In the genomic region with DNA sequence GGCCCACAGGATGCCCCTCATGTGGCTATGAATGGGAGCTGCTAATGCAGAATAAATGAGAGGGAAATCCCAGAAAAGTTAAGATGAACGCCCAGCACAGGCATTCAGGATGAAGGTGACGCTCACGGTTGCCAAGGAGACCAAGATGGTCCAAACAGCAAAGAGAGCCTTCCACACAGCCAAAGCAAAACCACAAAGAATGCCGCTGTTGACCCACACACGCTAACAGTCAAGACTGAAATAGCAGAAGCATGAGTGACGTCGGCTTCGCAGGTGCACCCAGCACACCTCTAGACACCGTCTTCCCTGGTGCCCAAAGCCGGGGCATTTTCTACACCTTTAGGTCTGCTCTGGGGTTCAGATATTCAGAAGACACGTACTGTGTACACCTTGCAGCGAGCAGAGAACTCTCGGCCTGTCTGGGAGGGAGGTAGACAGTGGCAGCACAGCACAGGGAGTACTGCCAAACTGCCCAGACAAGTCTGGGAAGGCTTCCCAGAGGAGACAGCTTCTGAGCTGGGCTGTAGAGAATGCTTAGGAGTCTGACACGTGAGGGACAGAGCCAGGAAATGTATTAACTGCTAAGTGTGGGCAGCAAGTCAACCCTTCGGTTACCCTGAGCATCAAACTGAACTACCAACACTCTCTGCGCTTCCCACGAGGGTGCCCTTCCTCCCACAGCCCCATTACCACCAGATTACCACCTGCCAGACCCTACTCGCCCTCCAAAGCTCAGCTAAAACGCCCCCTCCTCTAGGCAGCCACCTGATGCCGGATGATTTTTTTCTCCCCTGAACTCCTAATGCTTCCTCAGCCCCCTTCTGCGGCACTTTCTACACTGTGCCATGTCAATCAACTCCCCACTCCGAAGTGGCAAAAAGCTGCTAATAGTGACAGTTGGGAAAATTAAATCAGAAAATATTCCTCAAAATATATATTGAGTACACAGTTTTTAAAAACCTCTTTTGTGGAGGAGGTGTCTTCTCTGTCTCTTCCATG, we compare ENCODE assay signal across 7 cellular contexts. TPM values are rescaled to one million over a fixed set of nuclear protein-coding genes. Genes with fewer than 3 reads are reported as not detected.
DNase-seq lines count a peak whose midpoint lies in the region; ATAC-seq and TF ChIP-seq lines count a peak whose summit lies in the region.

No MANE protein-coding gene starts in this region.

- no peak overlapping the region for H3K4me3 ChIP-seq in KMS-11 (IDR thresholded peaks at IDR 0.05; ENCODE audit: insufficient read depth, low read depth, low read length)
- no peak overlapping the region for H3K4me3 ChIP-seq in hepatocyte

- no peaks in the 10 kb centered on the region for H3K27me3 ChIP-seq in KMS-11 (ENCODE audit: insufficient read depth, low read depth)
- H3K27me3 ChIP-seq in hepatocyte = no peaks in the 10 kb centered on the region

- peak; percentile 79 for ATAC-seq in GM18511 (IDR thresholded peaks at IDR 0.05; ENCODE audit: unreplicated experiment)
- peak; percentile 72 for ATAC-seq in GM21723 (IDR thresholded peaks at IDR 0.05; ENCODE audit: unreplicated experiment)
- no peak for ATAC-seq in esophagus mucosa

- no peaks in the 10 kb centered on the region for H4K20me1 ChIP-seq in KMS-11 (ENCODE audit: insufficient read depth)
- H4K20me1 ChIP-seq in hepatocyte (ENCODE audit: insufficient read depth, poor library complexity, severe bottlenecking) = no peaks in the 10 kb centered on the region

- H3K79me2 ChIP-seq in KMS-11 (ENCODE audit: insufficient read depth, low read depth) (peaks cover 87% of the 10 kb centered on the region), hepatocyte (peaks cover 16% of the 10 kb centered on the region)

- H2AFZ ChIP-seq in KMS-11 (ENCODE audit: low read depth) = no peak overlapping the region
- no peak overlapping the region for H2AFZ ChIP-seq in hepatocyte

- peak overlapping the region; percentile 99 for H3K27ac ChIP-seq in KMS-11
- no peak overlapping the region for H3K27ac ChIP-seq in hepatocyte

- no peaks in the 10 kb centered on the region for H3K9me3 ChIP-seq in hepatocyte (ENCODE audit: low read depth)

- TF ChIP-seq CTCF in KMS-11 (conservative IDR thresholded peaks at IDR 0.05; ENCODE audit: low read depth, low read length) = no peak
- no peak for TF ChIP-seq CTCF in hepatocyte (IDR thresholded peaks at IDR 0.05; ENCODE audit: poor library complexity)

- H3K36me3 ChIP-seq in KMS-11 (ENCODE audit: insufficient read depth) = no peaks in the 10 kb centered on the region
- no peaks in the 10 kb centered on the region for H3K36me3 ChIP-seq in hepatocyte (replicated peaks; ENCODE audit: insufficient read depth, low read depth)

- peak overlapping the region; percentile 52 for H3K4me2 ChIP-seq in KMS-11
- H3K4me2 ChIP-seq in hepatocyte = no peak overlapping the region

- H3K4me1 ChIP-seq in KMS-11 (ENCODE audit: low read depth, poor library complexity, severe bottlenecking) = peaks cover 96% of the 10 kb centered on the region
- peaks cover 11% of the 10 kb centered on the region for H3K4me1 ChIP-seq in hepatocyte (ENCODE audit: insufficient read depth)

- no peaks in the 10 kb centered on the region for H3K9me2 ChIP-seq in hepatocyte (replicated peaks; ENCODE audit: insufficient read depth)

- peak overlapping the region; percentile 78 for H3K9ac ChIP-seq in KMS-11

- WGBS in hepatocyte (ENCODE audit: low lambda C conversion rate, missing lambda C conversion rate) = 84% methylated on average over 22 of the region's 22 CpGs

- peak; percentile 49 to 62 for DNase-seq in activated CD4-positive, alpha-beta T cell treated with anti-CD3 and anti-CD28 coated beads, Interleukin-2, amount 50 U/mL, for 48 hours
- DNase-seq in hepatocyte (ENCODE audit: low spot score) = peak; percentile 34
- DNase-seq in NCI-H146 treated with DMSO at 0.1 percent for 48 hours (lab: John Stamatoyannopoulos, UW; ENCODE audit: unreplicated experiment) = no peak

RNA-seq across cellular contexts. Expression of a gene that starts 50.1 kb away (rescaled TPM):
- total RNA-seq in hepatocyte (4.7 and 11.3 TPM in 2 replicates), esophagus mucosa (26.7 TPM)
- polyA plus RNA-seq in hepatocyte = 4.3 and 5.9 TPM in 2 replicates
